ENCODE assay signal across 1 cellular context in genomic region chr20:10430704-10431103, GRCh38.
TF ChIP-seq lines count a peak whose summit lies in the region.

No MANE protein-coding gene starts in this region.

TF ChIP-seq in GM23338, 12 proteins besides CTCF, POLR2A, EP300 and RAD21:
- TF ChIP-seq ETS1 (IDR thresholded peaks at IDR 0.05), result no peak
- no peak for TF ChIP-seq ZNF114 (CRISPR knock-in tag; IDR thresholded peaks at IDR 0.05)
- no peak for TF ChIP-seq EZH2phosphoT487 (IDR thresholded peaks at IDR 0.05; ENCODE audit: unreplicated experiment)
- TF ChIP-seq STAT1 (IDR thresholded peaks at IDR 0.05; ENCODE audit: unreplicated experiment), result no peak
- TF ChIP-seq EZH2 (IDR thresholded peaks at IDR 0.05; ENCODE audit: low read depth, unreplicated experiment), result no peak
- TF ChIP-seq JUNB (IDR thresholded peaks at IDR 0.05; ENCODE audit: unreplicated experiment), result no peak
- TF ChIP-seq REST (IDR thresholded peaks at IDR 0.05; ENCODE audit: unreplicated experiment), result no peak
